In the genomic region with DNA sequence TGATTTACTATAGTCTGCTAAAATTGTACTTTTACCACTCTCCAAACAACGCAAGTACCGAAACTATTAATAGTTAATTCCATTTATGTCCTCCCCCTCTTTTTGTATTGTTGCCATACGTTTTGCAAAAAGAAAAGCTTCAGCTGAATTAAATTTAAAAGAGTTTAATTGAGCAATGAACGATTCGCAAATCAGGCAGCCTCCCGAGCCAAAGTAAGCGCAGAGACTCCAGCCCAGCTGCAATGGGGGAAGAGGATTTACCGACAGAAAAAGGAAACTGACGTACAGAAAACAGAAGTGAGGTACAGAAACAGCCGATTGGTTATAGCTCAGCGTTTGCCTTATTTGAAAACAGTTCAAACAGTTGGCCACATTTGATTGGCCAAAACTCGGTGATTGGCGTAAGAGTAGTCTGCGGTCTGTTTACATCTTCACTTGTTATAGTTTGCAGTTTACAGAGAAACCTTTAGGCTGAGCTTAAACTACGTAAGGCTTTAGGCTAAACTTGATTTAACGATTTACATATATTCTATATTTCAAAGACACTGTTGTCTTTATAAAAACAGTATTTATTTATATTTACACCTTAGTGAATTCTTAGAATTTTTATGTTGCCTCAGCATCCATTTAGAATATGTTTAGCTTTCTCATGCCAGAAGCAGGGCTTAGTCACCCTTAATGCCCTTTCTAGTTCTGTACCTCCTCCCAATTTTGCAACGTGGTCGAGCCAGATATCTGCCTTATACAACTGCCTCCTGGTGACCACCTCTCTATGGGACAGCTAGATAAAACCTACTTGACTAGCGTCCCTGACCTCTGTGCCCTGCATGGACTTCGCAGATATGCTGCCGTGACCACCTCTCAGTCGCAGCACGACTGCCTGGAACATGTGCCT, we compare ENCODE assay signal across 1 cellular context.
TF ChIP-seq lines count a peak whose summit lies in the region.

No MANE protein-coding gene starts in this region.

TF ChIP-seq in GM23338, 12 proteins besides CTCF, POLR2A, EP300 and RAD21 (continued from another document):
- TF ChIP-seq, protein P1, sequence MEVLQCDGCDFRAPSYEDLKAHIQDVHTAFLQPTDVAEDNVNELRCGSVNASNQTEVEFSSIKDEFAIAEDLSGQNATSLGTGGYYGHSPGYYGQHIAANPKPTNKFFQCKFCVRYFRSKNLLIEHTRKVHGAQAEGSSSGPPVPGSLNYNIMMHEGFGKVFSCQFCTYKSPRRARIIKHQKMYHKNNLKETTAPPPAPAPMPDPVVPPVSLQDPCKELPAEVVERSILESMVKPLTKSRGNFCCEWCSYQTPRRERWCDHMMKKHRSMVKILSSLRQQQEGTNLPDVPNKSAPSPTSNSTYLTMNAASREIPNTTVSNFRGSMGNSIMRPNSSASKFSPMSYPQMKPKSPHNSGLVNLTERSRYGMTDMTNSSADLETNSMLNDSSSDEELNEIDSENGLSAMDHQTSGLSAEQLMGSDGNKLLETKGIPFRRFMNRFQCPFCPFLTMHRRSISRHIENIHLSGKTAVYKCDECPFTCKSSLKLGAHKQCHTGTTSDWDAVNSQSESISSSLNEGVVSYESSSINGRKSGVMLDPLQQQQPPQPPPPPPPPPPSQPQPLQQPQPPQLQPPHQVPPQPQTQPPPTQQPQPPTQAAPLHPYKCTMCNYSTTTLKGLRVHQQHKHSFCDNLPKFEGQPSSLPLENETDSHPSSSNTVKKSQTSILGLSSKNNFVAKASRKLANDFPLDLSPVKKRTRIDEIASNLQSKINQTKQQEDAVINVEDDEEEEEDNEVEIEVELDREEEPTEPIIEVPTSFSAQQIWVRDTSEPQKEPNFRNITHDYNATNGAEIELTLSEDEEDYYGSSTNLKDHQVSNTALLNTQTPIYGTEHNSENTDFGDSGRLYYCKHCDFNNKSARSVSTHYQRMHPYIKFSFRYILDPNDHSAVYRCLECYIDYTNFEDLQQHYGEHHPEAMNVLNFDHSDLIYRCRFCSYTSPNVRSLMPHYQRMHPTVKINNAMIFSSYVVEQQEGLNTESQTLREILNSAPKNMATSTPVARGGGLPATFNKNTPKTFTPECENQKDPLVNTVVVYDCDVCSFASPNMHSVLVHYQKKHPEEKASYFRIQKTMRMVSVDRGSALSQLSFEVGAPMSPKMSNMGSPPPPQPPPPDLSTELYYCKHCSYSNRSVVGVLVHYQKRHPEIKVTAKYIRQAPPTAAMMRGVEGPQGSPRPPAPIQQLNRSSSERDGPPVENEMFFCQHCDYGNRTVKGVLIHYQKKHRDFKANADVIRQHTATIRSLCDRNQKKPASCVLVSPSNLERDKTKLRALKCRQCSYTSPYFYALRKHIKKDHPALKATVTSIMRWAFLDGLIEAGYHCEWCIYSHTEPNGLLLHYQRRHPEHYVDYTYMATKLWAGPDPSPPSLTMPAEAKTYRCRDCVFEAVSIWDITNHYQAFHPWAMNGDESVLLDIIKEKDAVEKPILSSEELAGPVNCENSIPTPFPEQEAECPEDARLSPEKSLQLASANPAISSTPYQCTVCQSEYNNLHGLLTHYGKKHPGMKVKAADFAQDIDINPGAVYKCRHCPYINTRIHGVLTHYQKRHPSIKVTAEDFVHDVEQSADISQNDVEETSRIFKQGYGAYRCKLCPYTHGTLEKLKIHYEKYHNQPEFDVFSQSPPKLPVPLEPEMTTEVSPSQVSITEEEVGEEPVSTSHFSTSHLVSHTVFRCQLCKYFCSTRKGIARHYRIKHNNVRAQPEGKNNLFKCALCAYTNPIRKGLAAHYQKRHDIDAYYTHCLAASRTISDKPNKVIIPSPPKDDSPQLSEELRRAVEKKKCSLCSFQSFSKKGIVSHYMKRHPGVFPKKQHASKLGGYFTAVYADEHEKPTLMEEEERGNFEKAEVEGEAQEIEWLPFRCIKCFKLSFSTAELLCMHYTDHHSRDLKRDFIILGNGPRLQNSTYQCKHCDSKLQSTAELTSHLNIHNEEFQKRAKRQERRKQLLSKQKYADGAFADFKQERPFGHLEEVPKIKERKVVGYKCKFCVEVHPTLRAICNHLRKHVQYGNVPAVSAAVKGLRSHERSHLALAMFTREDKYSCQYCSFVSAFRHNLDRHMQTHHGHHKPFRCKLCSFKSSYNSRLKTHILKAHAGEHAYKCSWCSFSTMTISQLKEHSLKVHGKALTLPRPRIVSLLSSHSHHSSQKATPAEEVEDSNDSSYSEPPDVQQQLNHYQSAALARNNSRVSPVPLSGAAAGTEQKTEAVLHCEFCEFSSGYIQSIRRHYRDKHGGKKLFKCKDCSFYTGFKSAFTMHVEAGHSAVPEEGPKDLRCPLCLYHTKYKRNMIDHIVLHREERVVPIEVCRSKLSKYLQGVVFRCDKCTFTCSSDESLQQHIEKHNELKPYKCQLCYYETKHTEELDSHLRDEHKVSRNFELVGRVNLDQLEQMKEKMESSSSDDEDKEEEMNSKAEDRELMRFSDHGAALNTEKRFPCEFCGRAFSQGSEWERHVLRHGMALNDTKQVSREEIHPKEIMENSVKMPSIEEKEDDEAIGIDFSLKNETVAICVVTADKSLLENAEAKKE (CRISPR knock-in tag; IDR thresholded peaks at IDR 0.05) = no peak
